In genomic region chr2:176189666-176190641, GRCh38 we compare ENCODE assay signal across 11 cellular contexts. TPM values are rescaled to one million over a fixed set of nuclear protein-coding genes. Genes with fewer than 3 reads are reported as not detected.
DNase-seq lines count a peak whose midpoint lies in the region; ATAC-seq, FAIRE-seq and TF ChIP-seq lines count a peak whose summit lies in the region.
"Had no signal": no experiment of that assay in that cellular context is flagged by ENCODE, and none has a peak within 500 bp of the region (broad histone marks: within the 10 kb centered on the region; RNA-seq: fewer than 3 reads in every experiment).

No MANE protein-coding gene starts in this region.

- H3K79me2 ChIP-seq in astrocyte (ENCODE audit: insufficient read depth, low read length): no peaks in the 10 kb centered on the region

- no peak overlapping the region for H3K4me3 ChIP-seq in astrocyte (ENCODE audit: insufficient read depth, low read depth, low read length)
- H3K4me3 ChIP-seq in testis: peak overlapping the region; percentile 65 to 66

- H3K4me3 Mint-ChIP-seq in activated T-cell treated with anti-CD3 and anti-CD28 coated beads, Interleukin-2, amount 50 U/mL, for 24 hours: peak overlapping the region; percentile 43
- no peak overlapping the region for H3K4me3 Mint-ChIP-seq in astrocyte (ENCODE audit: unreplicated experiment)

- H3K27me3 Mint-ChIP-seq in activated T-cell treated with anti-CD3 and anti-CD28 coated beads, Interleukin-2, amount 50 U/mL, for 24 hours: peaks cover 83% of the 10 kb centered on the region
- H3K27me3 Mint-ChIP-seq in astrocyte (ENCODE audit: low read depth, unreplicated experiment): peaks cover 74% of the 10 kb centered on the region

- H3K4me1 ChIP-seq in astrocyte (ENCODE audit: insufficient read depth, low read length) (peaks cover 12% of the 10 kb centered on the region), testis (no peaks in the 10 kb centered on the region)

- intact Hi-C loops in testis (cut with DNase I; ENCODE audit: low total_unique reads): no loop called here

- no peak overlapping the region for H3K9ac ChIP-seq in astrocyte (ENCODE audit: low read length)

- H3K9me3 Mint-ChIP-seq in activated T-cell treated with anti-CD3 and anti-CD28 coated beads, Interleukin-2, amount 50 U/mL, for 24 hours: no peaks in the 10 kb centered on the region
- peaks cover 6% of the 10 kb centered on the region for H3K9me3 Mint-ChIP-seq in astrocyte (ENCODE audit: unreplicated experiment)

- peaks cover 20% of the 10 kb centered on the region for H3K4me1 Mint-ChIP-seq in activated T-cell treated with anti-CD3 and anti-CD28 coated beads, Interleukin-2, amount 50 U/mL, for 24 hours (ENCODE audit: low read depth)
- no peaks in the 10 kb centered on the region for H3K4me1 Mint-ChIP-seq in astrocyte (ENCODE audit: low read depth, unreplicated experiment)

- H3K36me3 ChIP-seq in astrocyte (ENCODE audit: insufficient read depth, low read length) (no peaks in the 10 kb centered on the region), testis (ENCODE audit: low read depth, missing control alignments) (no peaks in the 10 kb centered on the region)

- peak overlapping the region; percentile 39 for H2AFZ ChIP-seq in astrocyte (ENCODE audit: low read depth, low read length)

- WGBS in testis, 2 donors: 37 to 43% methylated on average over 27 to 29 of the region's 29 CpGs

- H3K36me3 Mint-ChIP-seq in activated T-cell treated with anti-CD3 and anti-CD28 coated beads, Interleukin-2, amount 50 U/mL, for 24 hours (ENCODE audit: low read depth): no peaks in the 10 kb centered on the region
- no peaks in the 10 kb centered on the region for H3K36me3 Mint-ChIP-seq in astrocyte (ENCODE audit: low read depth, unreplicated experiment)

- H3K27ac Mint-ChIP-seq in activated T-cell treated with anti-CD3 and anti-CD28 coated beads, Interleukin-2, amount 50 U/mL, for 24 hours: no peak overlapping the region
- no peak overlapping the region for H3K27ac Mint-ChIP-seq in astrocyte (ENCODE audit: unreplicated experiment)

- no peak for FAIRE-seq in astrocyte (lab: Jason Lieb, UNC)

- no peaks in the 10 kb centered on the region for H4K20me1 ChIP-seq in astrocyte (ENCODE audit: insufficient read depth, low read length)

- H3K27me3 ChIP-seq in astrocyte (ENCODE audit: insufficient read depth, low read length) (peaks cover 68% of the 10 kb centered on the region), testis (no peaks in the 10 kb centered on the region)

- TF ChIP-seq CTCF in astrocyte (IDR thresholded peaks at IDR 0.05; ENCODE audit: insufficient read depth, low read depth, low read length) (no peak), testis (IDR thresholded peaks at IDR 0.05) (no peak)

- H3K27ac ChIP-seq in astrocyte (ENCODE audit: low read depth, low read length): no peak overlapping the region
- H3K27ac ChIP-seq in testis: no peak overlapping the region

- H3K4me2 ChIP-seq in astrocyte (ENCODE audit: low read length): peak overlapping the region; percentile 86

- no peak for TF ChIP-seq POLR2A in testis (IDR thresholded peaks at IDR 0.05)

- DNase-seq in activated T-cell treated with anti-CD3 and anti-CD28 coated beads, Interleukin-2, amount 50 U/mL, for 24 hours: no peak
- DNase-seq in activated T-cell treated with anti-CD3 and anti-CD28 coated beads, Interleukin-2, amount 50 U/mL, for 1 hour: no peak
- no peak for DNase-seq in astrocyte (ENCODE audit: low read depth)
- peak; percentile 14 to 35 for DNase-seq in lung microvascular endothelial cell (ENCODE audit: low read depth in 2 of 2)
- no peak for DNase-seq in testis
- DNase-seq in T-helper 2 cell: no peak
- DNase-seq: caudate nucleus, left cardiac atrium, NCI-H1694 had no signal

- H3K9me3 ChIP-seq in astrocyte (ENCODE audit: insufficient read depth, low read depth, low read length) (no peaks in the 10 kb centered on the region), testis (no peaks in the 10 kb centered on the region)

- ATAC-seq in HG02885 (IDR thresholded peaks at IDR 0.05; ENCODE audit: poor library complexity, unreplicated experiment): no peak
- ATAC-seq in GM18858 (IDR thresholded peaks at IDR 0.05; ENCODE audit: unreplicated experiment): no peak

RNA-seq across cellular contexts. Expression of gene HOXD1, which starts 1.5 kb away (rescaled TPM):
- total RNA-seq in astrocyte (not detected in 2 replicates), lung microvascular endothelial cell (6.1 and 6.7 TPM in 2 replicates), testis (1 to 10 TPM; 5.5 to 7.6 TPM)
- polyA plus RNA-seq in testis (ENCODE audit: insufficient read depth, low read depth, low replicate concordance): 1.8 TPM

RNA-seq across cellular contexts. Expression of gene HOXD3, which starts 32.8 kb away (rescaled TPM):
- total RNA-seq in astrocyte: not detected in 2 replicates
- 6.5 and 15.9 TPM in 2 replicates for total RNA-seq in lung microvascular endothelial cell
- total RNA-seq in testis: 10 to 100 TPM; 14.0 to 22.3 TPM
- 2.7 TPM for polyA plus RNA-seq in testis (ENCODE audit: insufficient read depth, low read depth, low replicate concordance)

RNA-seq across cellular contexts. Expression of gene HOXD4, which starts 38.6 kb away (rescaled TPM):
- total RNA-seq in astrocyte (not detected in 2 replicates), lung microvascular endothelial cell (1.3 and 4.4 TPM in 2 replicates), testis (10 to 100 TPM; 11.5 to 13.3 TPM)
- polyA plus RNA-seq in testis (ENCODE audit: insufficient read depth, low read depth, low replicate concordance): 2.7 TPM

Comparison
In these comparisons a context has a peak if more than half of its experiments do, and no peak if none do; other contexts are left out.
1. DNase-seq: peak in lung microvascular endothelial cell (2 of 2); none in activated T-cell treated with anti-CD3 and anti-CD28 coated beads, Interleukin-2, amount 50 U/mL, for 24 hours (single experiment), activated T-cell treated with anti-CD3 and anti-CD28 coated beads, Interleukin-2, amount 50 U/mL, for 1 hour (single experiment), astrocyte (single experiment), testis (single experiment) and T-helper 2 cell (0 of 5).